Comparison of ENCODE assay signal across 1 cellular context in the genomic region with DNA sequence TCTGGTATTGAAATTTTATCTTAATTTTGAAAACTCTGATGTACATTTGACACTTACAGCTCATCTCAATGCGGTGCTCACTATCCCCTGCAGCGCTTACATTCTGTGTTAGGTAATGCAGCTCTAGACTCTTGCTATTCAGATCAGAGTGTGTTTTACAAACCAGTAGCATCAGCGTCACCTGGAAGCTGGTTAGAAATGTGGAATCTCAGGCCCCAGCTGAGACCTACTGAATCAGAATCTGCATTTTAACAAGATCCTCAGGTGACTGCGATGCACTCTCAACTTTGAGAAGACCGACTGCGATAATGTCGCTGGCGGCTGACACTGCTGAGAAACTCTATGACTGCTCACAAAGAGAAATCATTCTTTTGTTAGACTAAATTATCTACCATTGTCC.
TF ChIP-seq lines count a peak whose summit lies in the region.

No MANE protein-coding gene starts in this region.

TF ChIP-seq in GM23338, 12 proteins besides CTCF, POLR2A, EP300 and RAD21:
- TF ChIP-seq ETS1 (IDR thresholded peaks at IDR 0.05) (no peak), POLR2AphosphoS5 (IDR thresholded peaks at IDR 0.05; ENCODE audit: low read depth) (no peak), NANOG (IDR thresholded peaks at IDR 0.05; ENCODE audit: borderline replicate concordance) (no peak), EZH2 (IDR thresholded peaks at IDR 0.05; ENCODE audit: low read depth, unreplicated experiment) (no peak), CREB1 (CRISPR knock-in tag; IDR thresholded peaks at IDR 0.05; ENCODE audit: low read depth) (no peak)
TF ChIP-seq in GM23338: peak in this region for 0.
